In the genomic region with DNA sequence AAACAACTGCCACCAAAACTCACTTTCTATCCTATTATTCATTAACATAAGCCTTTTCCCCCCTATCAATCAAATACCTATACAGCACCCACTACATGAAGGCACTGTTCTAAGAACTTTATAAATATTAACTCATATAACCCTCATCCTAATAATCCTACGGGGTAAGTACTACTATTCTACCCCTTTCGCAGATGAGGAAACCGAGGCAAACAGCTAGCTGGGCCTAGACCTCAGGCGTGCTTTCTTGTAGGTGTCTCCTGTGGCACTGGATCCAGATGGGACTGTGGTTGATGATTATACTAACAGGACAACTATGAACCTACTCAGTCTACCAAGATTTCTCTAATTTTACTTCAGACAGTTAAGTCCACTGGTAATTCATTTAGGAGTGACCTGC, we compare ENCODE assay signal across 1 cellular context.
TF ChIP-seq lines count a peak whose summit lies in the region.

No MANE protein-coding gene starts in this region.

TF ChIP-seq in K562, 482 proteins besides CTCF, POLR2A, EP300 and RAD21:
- TF ChIP-seq RBM25 (IDR thresholded peaks at IDR 0.05; ENCODE audit: low read depth, low read length, severe bottlenecking) (peak; percentile 61), BCOR (IDR thresholded peaks at IDR 0.05) (peak; percentile 47; the same call in 1 of the 2 replicates)
- TF ChIP-seq, protein P1, sequence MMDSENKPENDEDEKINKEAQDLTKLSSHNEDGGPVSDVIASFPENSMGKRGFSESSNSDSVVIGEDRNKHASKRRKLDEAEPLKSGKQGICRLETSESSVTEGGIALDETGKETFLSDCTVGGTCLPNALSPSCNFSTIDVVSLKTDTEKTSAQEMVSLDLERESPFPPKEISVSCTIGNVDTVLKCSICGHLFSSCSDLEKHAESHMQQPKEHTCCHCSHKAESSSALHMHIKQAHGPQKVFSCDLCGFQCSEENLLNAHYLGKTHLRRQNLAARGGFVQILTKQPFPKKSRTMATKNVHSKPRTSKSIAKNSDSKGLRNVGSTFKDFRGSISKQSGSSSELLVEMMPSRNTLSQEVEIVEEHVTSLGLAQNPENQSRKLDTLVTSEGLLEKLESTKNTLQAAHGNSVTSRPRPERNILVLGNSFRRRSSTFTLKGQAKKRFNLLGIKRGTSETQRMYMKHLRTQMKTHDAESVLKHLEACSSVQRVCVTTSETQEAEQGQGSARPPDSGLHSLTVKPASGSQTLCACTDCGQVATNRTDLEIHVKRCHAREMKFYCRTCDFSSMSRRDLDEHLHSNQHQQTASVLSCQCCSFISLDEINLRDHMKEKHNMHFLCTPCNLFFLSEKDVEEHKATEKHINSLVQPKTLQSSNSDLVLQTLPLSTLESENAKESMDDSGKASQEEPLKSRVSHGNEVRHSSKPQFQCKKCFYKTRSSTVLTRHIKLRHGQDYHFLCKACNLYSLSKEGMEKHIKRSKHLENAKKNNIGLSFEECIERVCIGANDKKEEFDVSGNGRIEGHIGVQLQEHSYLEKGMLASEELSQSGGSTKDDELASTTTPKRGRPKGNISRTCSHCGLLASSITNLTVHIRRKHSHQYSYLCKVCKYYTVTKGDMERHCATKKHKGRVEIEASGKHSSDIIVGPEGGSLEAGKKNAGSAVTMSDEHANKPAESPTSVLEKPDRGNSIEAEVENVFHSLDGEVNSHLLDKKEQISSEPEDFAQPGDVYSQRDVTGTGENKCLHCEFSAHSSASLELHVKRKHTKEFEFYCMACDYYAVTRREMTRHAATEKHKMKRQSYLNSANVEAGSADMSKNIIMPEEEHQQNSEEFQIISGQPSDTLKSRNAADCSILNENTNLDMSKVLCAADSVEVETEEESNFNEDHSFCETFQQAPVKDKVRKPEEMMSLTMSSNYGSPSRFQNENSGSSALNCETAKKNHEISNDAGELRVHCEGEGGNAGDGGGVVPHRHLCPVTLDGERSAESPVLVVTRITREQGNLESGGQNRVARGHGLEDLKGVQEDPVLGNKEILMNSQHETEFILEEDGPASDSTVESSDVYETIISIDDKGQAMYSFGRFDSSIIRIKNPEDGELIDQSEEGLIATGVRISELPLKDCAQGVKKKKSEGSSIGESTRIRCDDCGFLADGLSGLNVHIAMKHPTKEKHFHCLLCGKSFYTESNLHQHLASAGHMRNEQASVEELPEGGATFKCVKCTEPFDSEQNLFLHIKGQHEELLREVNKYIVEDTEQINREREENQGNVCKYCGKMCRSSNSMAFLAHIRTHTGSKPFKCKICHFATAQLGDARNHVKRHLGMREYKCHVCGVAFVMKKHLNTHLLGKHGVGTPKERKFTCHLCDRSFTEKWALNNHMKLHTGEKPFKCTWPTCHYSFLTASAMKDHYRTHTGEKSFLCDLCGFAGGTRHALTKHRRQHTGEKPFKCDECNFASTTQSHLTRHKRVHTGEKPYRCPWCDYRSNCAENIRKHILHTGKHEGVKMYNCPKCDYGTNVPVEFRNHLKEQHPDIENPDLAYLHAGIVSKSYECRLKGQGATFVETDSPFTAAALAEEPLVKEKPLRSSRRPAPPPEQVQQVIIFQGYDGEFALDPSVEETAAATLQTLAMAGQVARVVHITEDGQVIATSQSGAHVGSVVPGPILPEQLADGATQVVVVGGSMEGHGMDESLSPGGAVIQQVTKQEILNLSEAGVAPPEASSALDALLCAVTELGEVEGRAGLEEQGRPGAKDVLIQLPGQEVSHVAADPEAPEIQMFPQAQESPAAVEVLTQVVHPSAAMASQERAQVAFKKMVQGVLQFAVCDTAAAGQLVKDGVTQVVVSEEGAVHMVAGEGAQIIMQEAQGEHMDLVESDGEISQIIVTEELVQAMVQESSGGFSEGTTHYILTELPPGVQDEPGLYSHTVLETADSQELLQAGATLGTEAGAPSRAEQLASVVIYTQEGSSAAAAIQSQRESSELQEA (IDR thresholded peaks at IDR 0.05; ENCODE audit: low read depth) = no peak
TF ChIP-seq in K562: peak in this region for 2.
